Comparison of ENCODE assay signal across 1 cellular context in the genomic region with DNA sequence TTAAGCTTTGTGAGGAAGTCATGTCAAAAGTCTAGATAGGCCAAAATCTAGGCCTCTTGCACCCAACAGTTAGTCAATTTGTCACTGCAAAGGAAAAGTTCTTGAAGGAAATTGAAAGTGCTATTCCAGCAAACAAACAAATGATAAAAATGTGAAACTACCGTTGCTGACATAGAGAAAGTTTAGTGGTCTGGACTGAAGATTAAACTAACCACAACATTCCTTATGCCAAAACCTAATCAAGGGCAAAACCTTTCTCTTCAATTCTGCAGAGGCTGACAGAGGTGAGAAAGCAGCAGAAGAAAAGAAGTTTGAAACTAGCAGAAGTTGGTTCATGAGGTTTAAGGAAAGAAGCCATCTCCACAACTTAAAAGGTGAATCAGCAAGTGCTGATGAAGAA.
TF ChIP-seq lines count a peak whose summit lies in the region.

No MANE protein-coding gene starts in this region.

TF ChIP-seq in H1, 55 proteins besides CTCF, POLR2A, EP300 and RAD21 (continued from another document):
- TF ChIP-seq SUZ12 (IDR thresholded peaks at IDR 0.05; ENCODE audit: low read length): no peak
- no peak for TF ChIP-seq SIRT6 (IDR thresholded peaks at IDR 0.05; ENCODE audit: low read length)
- TF ChIP-seq YY1 (IDR thresholded peaks at IDR 0.05; ENCODE audit: low read depth, low read length): no peak
- no peak for TF ChIP-seq CHD7 (IDR thresholded peaks at IDR 0.05; ENCODE audit: insufficient replicate concordance, low read length)
- no peak for TF ChIP-seq BRCA1 (IDR thresholded peaks at IDR 0.05; ENCODE audit: low read depth, low read length)
